Comparison of ENCODE assay signal across 18 cellular contexts in the genomic region with DNA sequence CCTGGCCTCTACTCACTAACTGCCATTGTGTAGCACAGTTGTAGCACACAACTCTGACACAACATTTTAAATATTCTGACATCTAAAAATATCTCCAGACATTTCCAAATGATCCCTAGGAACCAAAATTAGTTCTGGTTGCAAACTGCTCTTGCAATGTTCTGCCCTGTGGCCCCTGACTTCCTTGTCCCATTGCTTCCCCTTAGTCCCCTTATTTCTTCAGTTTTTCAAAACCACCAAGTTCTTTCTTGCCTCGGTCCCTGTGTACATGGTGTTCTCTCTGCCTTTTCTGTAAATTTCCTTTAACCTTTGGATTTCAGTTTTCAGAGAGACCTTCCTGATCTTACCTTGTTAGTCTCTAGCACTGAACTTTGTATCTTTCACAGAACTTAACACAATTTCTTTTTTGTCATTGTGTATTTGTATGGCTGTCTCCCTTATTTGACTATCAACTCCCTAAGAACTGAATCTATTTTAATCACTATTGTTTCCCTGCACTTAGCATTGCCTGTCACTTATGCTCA.
DNase-seq lines count a peak whose midpoint lies in the region; ATAC-seq and TF ChIP-seq lines count a peak whose summit lies in the region.
"Had no signal": no experiment of that assay in that cellular context is flagged by ENCODE, and none has a peak within 500 bp of the region (broad histone marks: within the 10 kb centered on the region; RNA-seq: fewer than 3 reads in every experiment).

No MANE protein-coding gene starts in this region.

- H3K4me1 Mint-ChIP-seq in CD14-positive monocyte (peaks cover 30% of the 10 kb centered on the region), HFFc6 (ENCODE audit: low read depth) (no peaks in the 10 kb centered on the region; the same call in 1 of the 2 replicates)
- H3K4me1 Mint-ChIP-seq in activated naive CD8-positive, alpha-beta T cell treated with anti-CD3 and anti-CD28 coated beads, Interleukin-2, amount 10 ng/mL, durations not matched to agents 7 days and 5 days: peaks cover 6% of the 10 kb centered on the region
- H3K4me1 Mint-ChIP-seq in naive thymus-derived CD4-positive, alpha-beta T cell: peaks cover 7 to 30% (median 22%) of the 10 kb centered on the region in 7 donors

- POLR2A ChIA-PET in activated naive CD8-positive, alpha-beta T cell treated with anti-CD3 and anti-CD28 coated beads, Interleukin-2, amount 10 ng/mL, durations not matched to agents 7 days and 5 days (lab: Charles Lee): no interaction called here
- POLR2A ChIA-PET in naive thymus-derived CD4-positive, alpha-beta T cell (lab: Charles Lee): no interaction called here

- H3K27ac ChIP-seq in naive thymus-derived CD4-positive, alpha-beta T cell (ENCODE audit: low read depth, low read length): no peak overlapping the region
- H3K27ac ChIP-seq: sigmoid colon had no signal

- no peaks in the 10 kb centered on the region for H3K27me3 ChIP-seq in naive thymus-derived CD4-positive, alpha-beta T cell (ENCODE audit: control insufficient read depth in 2 of 2, insufficient read depth in 2 of 2, low read length in 2 of 2)
- H3K27me3 ChIP-seq: sigmoid colon had no signal

- CTCF ChIA-PET in naive thymus-derived CD4-positive, alpha-beta T cell (lab: Charles Lee): no interaction called here

- H3K27ac Mint-ChIP-seq in CD14-positive monocyte (peak overlapping the region; percentile 8 to 84 (median 74)), HFFc6 (no peak overlapping the region)
- peak overlapping the region; percentile 3 for H3K27ac Mint-ChIP-seq in activated naive CD8-positive, alpha-beta T cell treated with anti-CD3 and anti-CD28 coated beads, Interleukin-2, amount 10 ng/mL, durations not matched to agents 7 days and 5 days
- H3K27ac Mint-ChIP-seq in naive thymus-derived CD4-positive, alpha-beta T cell: peak overlapping the region in 6 of 9 donors; percentile 3 to 49 (median 18)

- H3K4me3 Mint-ChIP-seq in CD14-positive monocyte (peak overlapping the region in 1 of 2 donors; percentile 40), HFFc6 (no peak overlapping the region)
- H3K4me3 Mint-ChIP-seq in activated naive CD8-positive, alpha-beta T cell treated with anti-CD3 and anti-CD28 coated beads, Interleukin-2, amount 10 ng/mL, durations not matched to agents 7 days and 5 days: no peak overlapping the region
- no peak overlapping the region for H3K4me3 Mint-ChIP-seq in naive thymus-derived CD4-positive, alpha-beta T cell
- H3K4me3 Mint-ChIP-seq: effector memory CD8-positive, alpha-beta T cell had no signal

- TF ChIP-seq CTCF in CD14-positive monocyte (IDR thresholded peaks at IDR 0.05) (no peak), HFFc6 (IDR thresholded peaks at IDR 0.05) (no peak)

- no peaks in the 10 kb centered on the region for H3K9me3 Mint-ChIP-seq in CD14-positive monocyte
- H3K9me3 Mint-ChIP-seq in activated naive CD8-positive, alpha-beta T cell treated with anti-CD3 and anti-CD28 coated beads, Interleukin-2, amount 10 ng/mL, durations not matched to agents 7 days and 5 days: no peaks in the 10 kb centered on the region
- H3K9me3 Mint-ChIP-seq in naive thymus-derived CD4-positive, alpha-beta T cell: no peaks in the 10 kb centered on the region
- H3K9me3 Mint-ChIP-seq in HFFc6: no peaks in the 10 kb centered on the region
- H3K9me3 Mint-ChIP-seq: effector memory CD8-positive, alpha-beta T cell had no signal

- H3K4me3 ChIP-seq in naive thymus-derived CD4-positive, alpha-beta T cell (ENCODE audit: low read length): no peak overlapping the region
- H3K4me3 ChIP-seq: GM12878, sigmoid colon had no signal

- intact Hi-C loops in CD14-positive monocyte (cut with micrococcal nuclease): no loop called here
- intact Hi-C loops in naive thymus-derived CD4-positive, alpha-beta T cell (cut with micrococcal nuclease): no loop called here

- H3K27me3 Mint-ChIP-seq in CD14-positive monocyte (ENCODE audit: low read depth in 3 of 3) (no peaks in the 10 kb centered on the region), HFFc6 (ENCODE audit: insufficient read depth) (peaks cover 2% of the 10 kb centered on the region; the same call in 1 of the 2 replicates)
- no peaks in the 10 kb centered on the region for H3K27me3 Mint-ChIP-seq in activated naive CD8-positive, alpha-beta T cell treated with anti-CD3 and anti-CD28 coated beads, Interleukin-2, amount 10 ng/mL, durations not matched to agents 7 days and 5 days
- no peaks in the 10 kb centered on the region for H3K27me3 Mint-ChIP-seq in naive thymus-derived CD4-positive, alpha-beta T cell
- H3K27me3 Mint-ChIP-seq: effector memory CD8-positive, alpha-beta T cell had no signal

- no peak for ATAC-seq in activated naive CD8-positive, alpha-beta T cell treated with anti-CD3 and anti-CD28 coated beads, Interleukin-2, amount 10 ng/mL, durations not matched to agents 7 days and 5 days (ENCODE audit: low read depth)
- ATAC-seq in naive thymus-derived CD4-positive, alpha-beta T cell: no peak
- no peak for ATAC-seq in HG02588 (IDR thresholded peaks at IDR 0.05; ENCODE audit: unreplicated experiment)
- ATAC-seq: effector memory CD8-positive, alpha-beta T cell; GM12878 had no signal

- H3K9me3 ChIP-seq in naive thymus-derived CD4-positive, alpha-beta T cell (ENCODE audit: control insufficient read depth in 2 of 3, low read length in 3 of 3): no peaks in the 10 kb centered on the region
- H3K9me3 ChIP-seq: sigmoid colon had no signal

- peaks cover 44 to 58% of the 10 kb centered on the region in 2 donors for H3K36me3 Mint-ChIP-seq in CD14-positive monocyte
- H3K36me3 Mint-ChIP-seq in activated naive CD8-positive, alpha-beta T cell treated with anti-CD3 and anti-CD28 coated beads, Interleukin-2, amount 10 ng/mL, durations not matched to agents 7 days and 5 days: peaks cover 42% of the 10 kb centered on the region
- H3K36me3 Mint-ChIP-seq in naive thymus-derived CD4-positive, alpha-beta T cell: peaks cover 23 to 56% (median 38%) of the 10 kb centered on the region in 5 donors
- H3K36me3 Mint-ChIP-seq in HFFc6 (ENCODE audit: low read depth): peaks cover 34% of the 10 kb centered on the region

- H3K4me1 ChIP-seq in naive thymus-derived CD4-positive, alpha-beta T cell (ENCODE audit: control insufficient read depth in 2 of 2, insufficient read depth in 2 of 2, low read length in 2 of 2): peaks cover 0 to 9% of the 10 kb centered on the region in 2 donors
- H3K4me1 ChIP-seq: sigmoid colon had no signal

- peaks cover 3 to 40% (median 16%) of the 10 kb centered on the region in 3 experiments for H3K36me3 ChIP-seq in naive thymus-derived CD4-positive, alpha-beta T cell (ENCODE audit: control insufficient read depth in 2 of 3, insufficient read depth in 3 of 3, low read length in 3 of 3)

- no peak for DNase-seq in CD14-positive monocyte (ENCODE audit: low spot score)
- DNase-seq in Kasumi-1 (lab: John Stamatoyannopoulos, UW): peak; percentile 65 to 73
- no peak for DNase-seq in activated naive CD8-positive, alpha-beta T cell treated with anti-CD3 and anti-CD28 coated beads, Interleukin-2, amount 10 ng/mL, durations not matched to agents 7 days and 5 days
- DNase-seq in naive thymus-derived CD4-positive, alpha-beta T cell: no peak
- no peak for DNase-seq in HFFc6
- no peak for DNase-seq in activated CD4-positive, alpha-beta T cell treated with anti-CD3 and anti-CD28 coated beads, Interleukin-2, amount 50 U/mL, for 4 hours
- DNase-seq: caudate nucleus; effector memory CD8-positive, alpha-beta T cell; glutamatergic neuron; mesendoderm; NCI-H2029 treated with DMSO at 0.1 percent for 48 hours; NCI-H524 treated with DMSO at 0.1 percent for 48 hours; OCI-M1; sigmoid colon; stimulated activated CD4-positive, alpha-beta T cell treated with anti-CD3 and anti-CD28 coated beads, Interleukin-2, amount 100 ng/mL, for 24 hours; T1000 had no signal

Comparison
In these comparisons a context has a peak if more than half of its experiments do, and no peak if none do; other contexts are left out.
1. DNase-seq: peak in Kasumi-1 (2 of 2); none in CD14-positive monocyte (single experiment), activated naive CD8-positive, alpha-beta T cell treated with anti-CD3 and anti-CD28 coated beads, Interleukin-2, amount 10 ng/mL, durations not matched to agents 7 days and 5 days (single experiment), naive thymus-derived CD4-positive, alpha-beta T cell (0 of 9), HFFc6 (single experiment) and activated CD4-positive, alpha-beta T cell treated with anti-CD3 and anti-CD28 coated beads, Interleukin-2, amount 50 U/mL, for 4 hours (0 of 2).